In the genomic region with DNA sequence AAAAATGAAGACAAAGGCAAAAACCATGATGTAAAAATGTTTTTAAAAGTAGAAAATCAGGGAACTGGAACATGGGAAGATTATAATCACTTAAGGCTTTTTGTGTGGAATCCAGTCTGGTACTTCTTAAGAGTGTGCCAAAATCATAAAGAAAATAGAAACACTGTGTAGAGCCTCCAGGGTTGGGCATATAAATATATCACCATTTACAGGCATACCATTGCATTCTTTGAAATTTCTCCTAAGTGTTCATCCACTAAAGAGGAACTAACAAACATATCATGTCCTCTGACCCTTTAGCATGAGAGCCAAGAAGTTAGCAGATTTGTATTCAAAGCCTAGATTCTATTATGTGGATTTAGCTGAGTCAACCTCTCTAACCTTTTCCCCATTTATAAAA, we compare ENCODE assay signal across 28 cellular contexts.
"Had no signal": no experiment of that assay in that cellular context is flagged by ENCODE, and none has a peak within 500 bp of the region (broad histone marks: within the 10 kb centered on the region; RNA-seq: fewer than 3 reads in every experiment).

No MANE protein-coding gene starts in this region.

- H3K4me3 Mint-ChIP-seq: immature natural killer cell; naive thymus-derived CD8-positive, alpha-beta T cell; nephron; neural crest cell; stimulated activated effector memory CD8-positive, alpha-beta T cell treated with anti-CD3 and anti-CD28 coated beads, Interleukin-12 subunit alpha, Interleukin-12 subunit beta, amount 100 ng/mL, for 72 hours; stimulated activated naive CD8-positive, alpha-beta T cell treated with anti-CD3 and anti-CD28 coated beads, Interleukin-15, Interleukin-2, amounts not matched to agents 100 ng/mL and 50 ng/mL, for 24 hours had no signal

- H3K27me3 Mint-ChIP-seq: naive thymus-derived CD8-positive, alpha-beta T cell; stimulated activated naive CD8-positive, alpha-beta T cell treated with anti-CD3 and anti-CD28 coated beads, Interleukin-15, Interleukin-2, amounts not matched to agents 100 ng/mL and 50 ng/mL, for 24 hours had no signal

- ATAC-seq: left colon; left lung; lower lobe of right lung; naive thymus-derived CD8-positive, alpha-beta T cell; pancreas; right cardiac atrium; sciatic nerve; stimulated activated effector memory CD8-positive, alpha-beta T cell treated with anti-CD3 and anti-CD28 coated beads, Interleukin-12 subunit alpha, Interleukin-12 subunit beta, amount 100 ng/mL, for 72 hours had no signal

- H3K4me1 ChIP-seq: left lung, lower lobe of right lung, prostate gland, spleen, suprapubic skin, transverse colon, upper lobe of left lung, vagina had no signal

- H3K36me3 ChIP-seq: pancreas, prostate gland, vagina had no signal

- DNase-seq: hypothalamus; immature natural killer cell; kidney; left colon; left lung; lower lobe of right lung; mammary epithelial cell; mesenchymal stem cell; naive thymus-derived CD8-positive, alpha-beta T cell; nucleus accumbens; pancreas; posterior cingulate gyrus; retina; right cardiac atrium; small intestine; spleen; stimulated activated CD4-positive, alpha-beta T cell treated with anti-CD3 and anti-CD28 coated beads, Interleukin-4, amount 100 ng/mL, for 24 hours; stimulated activated naive CD4-positive, alpha-beta T cell; transverse colon; upper lobe of left lung had no signal

- H3K9me3 Mint-ChIP-seq: immature natural killer cell; naive thymus-derived CD8-positive, alpha-beta T cell; nephron; neural crest cell; stimulated activated effector memory CD8-positive, alpha-beta T cell treated with anti-CD3 and anti-CD28 coated beads, Interleukin-12 subunit alpha, Interleukin-12 subunit beta, amount 100 ng/mL, for 72 hours; stimulated activated naive CD8-positive, alpha-beta T cell treated with anti-CD3 and anti-CD28 coated beads, Interleukin-15, Interleukin-2, amounts not matched to agents 100 ng/mL and 50 ng/mL, for 24 hours had no signal

- H3K27ac ChIP-seq: left lung, lower lobe of right lung, pancreas, prostate gland, spleen, suprapubic skin, transverse colon, upper lobe of left lung, vagina had no signal

- H3K4me1 Mint-ChIP-seq: immature natural killer cell; naive thymus-derived CD8-positive, alpha-beta T cell; stimulated activated effector memory CD8-positive, alpha-beta T cell treated with anti-CD3 and anti-CD28 coated beads, Interleukin-12 subunit alpha, Interleukin-12 subunit beta, amount 100 ng/mL, for 72 hours had no signal

- H3K27ac Mint-ChIP-seq: immature natural killer cell; naive thymus-derived CD8-positive, alpha-beta T cell; nephron; stimulated activated effector memory CD8-positive, alpha-beta T cell treated with anti-CD3 and anti-CD28 coated beads, Interleukin-12 subunit alpha, Interleukin-12 subunit beta, amount 100 ng/mL, for 72 hours; stimulated activated naive CD8-positive, alpha-beta T cell treated with anti-CD3 and anti-CD28 coated beads, Interleukin-15, Interleukin-2, amounts not matched to agents 100 ng/mL and 50 ng/mL, for 24 hours had no signal

- H3K9me3 ChIP-seq: left lung, lower lobe of right lung, pancreas, prostate gland, spleen, suprapubic skin, transverse colon, upper lobe of left lung, vagina had no signal

- H3K27me3 ChIP-seq: left lung, pancreas, spleen, suprapubic skin, transverse colon, upper lobe of left lung, vagina had no signal

- H3K4me3 ChIP-seq: left lung, lower lobe of right lung, pancreas, prostate gland, spleen, suprapubic skin, transverse colon, upper lobe of left lung, vagina had no signal
